Comparison of ENCODE assay signal across 20 cellular contexts in the genomic region with DNA sequence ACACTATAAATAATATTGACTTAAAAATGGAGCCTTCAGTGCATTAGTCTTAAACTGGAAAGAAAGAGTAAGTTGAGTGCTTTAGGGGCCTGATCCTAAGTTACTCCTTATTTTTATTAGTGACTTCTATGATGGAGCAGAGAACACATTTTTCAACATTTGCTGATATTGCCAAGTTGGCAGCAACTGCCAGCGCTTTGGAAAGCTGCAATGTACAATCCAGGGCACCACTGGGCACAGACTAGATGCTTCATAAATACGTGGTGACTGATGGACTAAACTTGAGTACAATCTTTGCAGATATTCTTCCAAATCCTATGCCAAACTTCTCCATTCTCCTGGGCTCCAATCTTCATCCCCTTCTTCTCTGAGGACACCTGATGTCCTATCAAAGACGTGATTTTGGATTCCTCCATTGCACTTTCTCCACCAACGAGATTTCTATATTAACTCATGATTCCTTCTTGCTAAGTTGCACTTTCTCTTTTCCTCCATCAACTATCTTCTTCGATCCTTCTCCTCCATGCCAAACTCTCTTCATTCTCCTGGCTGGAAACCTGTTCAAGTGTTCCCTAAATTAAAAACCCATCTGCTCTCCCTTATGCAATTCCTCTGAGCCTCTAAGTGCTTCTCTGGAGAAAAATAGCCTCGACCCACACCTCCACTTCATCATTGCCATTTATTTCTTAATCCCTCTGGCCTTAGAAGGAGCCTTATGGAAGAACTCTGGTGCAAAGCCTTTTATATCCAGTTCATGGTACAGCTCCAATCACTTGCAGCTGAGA. TPM values are rescaled to one million over a fixed set of nuclear protein-coding genes. Genes with fewer than 3 reads are reported as not detected.
A peak's percentile ranks its signal among the peaks of the same experiment; 100 is the strongest.
DNase-seq lines count a peak whose midpoint lies in the region; ATAC-seq and TF ChIP-seq lines count a peak whose summit lies in the region.
"Had no signal": no experiment of that assay in that cellular context is flagged by ENCODE, and none has a peak within 500 bp of the region (broad histone marks: within the 10 kb centered on the region; RNA-seq: fewer than 3 reads in every experiment).

No MANE protein-coding gene starts in this region.

- DNase-seq in G401 (ENCODE audit: low spot score): peak; percentile 74
- DNase-seq in NCI-H446 treated with DMSO at 0.1 percent for 48 hours (lab: John Stamatoyannopoulos, UW): peak; percentile 94
- peak; percentile 60 for DNase-seq in cerebellar cortex (ENCODE audit: low spot score)
- no peak for DNase-seq in UCSD-AML1 (lab: John Stamatoyannopoulos, UW; ENCODE audit: unreplicated experiment)
- DNase-seq in lower lobe of right lung: no peak
- DNase-seq: Caco-2; CD4-positive, CD25-positive, alpha-beta regulatory T cell; CD8-positive, alpha-beta T cell; DMS153; DND-41; GDM1; GM23248; H7; HCEC 1CT had no signal

- no peak for TF ChIP-seq CTCF in lower lobe of right lung (IDR thresholded peaks at IDR 0.05)

- intact Hi-C loops in lower lobe of right lung (cut with DNase I): no loop called here

- no peaks in the 10 kb centered on the region for H3K36me3 ChIP-seq in lower lobe of right lung
- H3K36me3 ChIP-seq: BLaER1 had no signal

- no peak overlapping the region for H3K4me3 ChIP-seq in lower lobe of right lung
- H3K4me3 ChIP-seq: BLaER1, GM12878, GM23248 had no signal

- H3K27ac ChIP-seq in lower lobe of right lung: no peak overlapping the region
- H3K27ac ChIP-seq: BLaER1, C4-2B, GM23248 had no signal

- H3K4me1 ChIP-seq in lower lobe of right lung: no peaks in the 10 kb centered on the region
- H3K4me1 ChIP-seq: Caco-2 had no signal

- H3K27me3 ChIP-seq in lower lobe of right lung (ENCODE audit: low read depth): no peaks in the 10 kb centered on the region
- H3K27me3 ChIP-seq: BLaER1 had no signal

- H3K9me3 ChIP-seq in lower lobe of right lung: no peaks in the 10 kb centered on the region
- H3K9me3 ChIP-seq: BLaER1, Caco-2 had no signal

- in situ Hi-C loops in G401 (cut with HindIII; ENCODE audit: low sequenced_read_pairs): no loop called here

- ATAC-seq in HG03025 (IDR thresholded peaks at IDR 0.05; ENCODE audit: low FRiP score, unreplicated experiment) (no peak), lower lobe of right lung (no peak)
- ATAC-seq: CD8-positive, alpha-beta T cell; GM12878 had no signal

RNA-seq across cellular contexts. Expression of gene PAK5, which starts 28.5 kb away (rescaled TPM):
- total RNA-seq in G401 (2014; rRNA removed; shearing (Covaris generic)): not detected in 2 replicates
- total RNA-seq in lower lobe of right lung: 0.21 TPM
- total RNA-seq: A172; B cell; Caco-2; CD4-positive, CD25-positive, alpha-beta regulatory T cell; CD8-positive, alpha-beta T cell; GM12878; GM23248 had no signal

Comparison
In these comparisons a context has a peak if more than half of its experiments do, and no peak if none do; other contexts are left out.
1. DNase-seq: peak in G401 (single experiment), NCI-H446 treated with DMSO at 0.1 percent for 48 hours (single experiment) and cerebellar cortex (single experiment); none in UCSD-AML1 (single experiment) and lower lobe of right lung (single experiment).